In genomic region chr13:83941669-83942335, GRCh38 we compare ENCODE assay signal across 2 cellular contexts.
TF ChIP-seq lines count a peak whose summit lies in the region.

No MANE protein-coding gene starts in this region.

TF ChIP-seq in HepG2, 621 proteins besides CTCF, POLR2A, EP300 and RAD21:
- no peak for TF ChIP-seq ZNF44 (CRISPR knock-in tag; IDR thresholded peaks at IDR 0.05)
- TF ChIP-seq TP53 (CRISPR knock-in tag; conservative IDR thresholded peaks at IDR 0.05), result peak; percentile 97
- no peak for TF ChIP-seq BRF2 (CRISPR knock-in tag; IDR thresholded peaks at IDR 0.05)
- TF ChIP-seq ARID5B (CRISPR knock-in tag; IDR thresholded peaks at IDR 0.05), result no peak
- TF ChIP-seq ZNF761 (CRISPR knock-in tag; conservative IDR thresholded peaks at IDR 0.05), result no peak
- no peak for TF ChIP-seq CSRNP2 (CRISPR knock-in tag; conservative IDR thresholded peaks at IDR 0.05; ENCODE audit: low read depth)
- TF ChIP-seq XRCC5 (optimal IDR thresholded peaks at IDR 0.05; ENCODE audit: low read length), result no peak
- TF ChIP-seq TFDP1 (CRISPR knock-in tag; IDR thresholded peaks at IDR 0.05; ENCODE audit: borderline replicate concordance), result no peak
TF ChIP-seq in HepG2: peak in this region for 1.

TF ChIP-seq in WTC11, 78 proteins besides CTCF, POLR2A, EP300 and RAD21:
- TF ChIP-seq IRF2 (CRISPR knock-in tag; IDR thresholded peaks at IDR 0.05; ENCODE audit: borderline replicate concordance, low read depth), result no peak
- TF ChIP-seq TP53 (CRISPR knock-in tag; IDR thresholded peaks at IDR 0.05), result peak; percentile 89
TF ChIP-seq in WTC11: peak in this region for 1.
